Comparison of ENCODE assay signal across 1 cellular context in the genomic region with DNA sequence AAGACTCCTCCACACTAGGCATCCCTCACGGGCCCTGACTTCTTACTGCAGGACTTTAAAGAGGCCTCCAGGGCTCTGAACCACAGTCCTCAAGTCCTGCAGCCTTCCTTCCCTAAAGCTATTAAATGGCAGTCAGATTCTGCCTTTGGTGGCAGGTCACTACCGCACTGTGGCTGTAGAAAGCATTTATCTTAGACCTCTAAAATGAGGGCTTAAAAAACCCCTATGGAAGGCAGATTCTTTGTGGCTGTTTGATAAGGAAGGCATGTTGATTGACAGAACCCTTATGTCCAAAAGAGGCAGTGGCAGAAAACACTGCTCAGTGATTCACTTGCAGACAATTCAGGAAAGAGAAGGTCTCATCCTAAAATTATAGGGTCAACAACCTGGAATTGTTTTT.
TF ChIP-seq lines count a peak whose summit lies in the region.

No MANE protein-coding gene starts in this region.

TF ChIP-seq in K562, 482 proteins besides CTCF, POLR2A, EP300 and RAD21 (continued from another document):
- TF ChIP-seq, protein P1, sequence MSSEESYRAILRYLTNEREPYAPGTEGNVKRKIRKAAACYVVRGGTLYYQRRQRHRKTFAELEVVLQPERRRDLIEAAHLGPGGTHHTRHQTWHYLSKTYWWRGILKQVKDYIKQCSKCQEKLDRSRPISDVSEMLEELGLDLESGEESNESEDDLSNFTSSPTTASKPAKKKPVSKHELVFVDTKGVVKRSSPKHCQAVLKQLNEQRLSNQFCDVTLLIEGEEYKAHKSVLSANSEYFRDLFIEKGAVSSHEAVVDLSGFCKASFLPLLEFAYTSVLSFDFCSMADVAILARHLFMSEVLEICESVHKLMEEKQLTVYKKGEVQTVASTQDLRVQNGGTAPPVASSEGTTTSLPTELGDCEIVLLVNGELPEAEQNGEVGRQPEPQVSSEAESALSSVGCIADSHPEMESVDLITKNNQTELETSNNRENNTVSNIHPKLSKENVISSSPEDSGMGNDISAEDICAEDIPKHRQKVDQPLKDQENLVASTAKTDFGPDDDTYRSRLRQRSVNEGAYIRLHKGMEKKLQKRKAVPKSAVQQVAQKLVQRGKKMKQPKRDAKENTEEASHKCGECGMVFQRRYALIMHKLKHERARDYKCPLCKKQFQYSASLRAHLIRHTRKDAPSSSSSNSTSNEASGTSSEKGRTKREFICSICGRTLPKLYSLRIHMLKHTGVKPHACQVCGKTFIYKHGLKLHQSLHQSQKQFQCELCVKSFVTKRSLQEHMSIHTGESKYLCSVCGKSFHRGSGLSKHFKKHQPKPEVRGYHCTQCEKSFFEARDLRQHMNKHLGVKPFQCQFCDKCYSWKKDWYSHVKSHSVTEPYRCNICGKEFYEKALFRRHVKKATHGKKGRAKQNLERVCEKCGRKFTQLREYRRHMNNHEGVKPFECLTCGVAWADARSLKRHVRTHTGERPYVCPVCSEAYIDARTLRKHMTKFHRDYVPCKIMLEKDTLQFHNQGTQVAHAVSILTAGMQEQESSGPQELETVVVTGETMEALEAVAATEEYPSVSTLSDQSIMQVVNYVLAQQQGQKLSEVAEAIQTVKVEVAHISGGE (CRISPR knock-in tag; IDR thresholded peaks at IDR 0.05): no peak
- TF ChIP-seq NCOR1 (IDR thresholded peaks at IDR 0.05): no peak
- peak; percentile 60; the same call in 1 of the 2 replicates for TF ChIP-seq ZNF766 (CRISPR knock-in tag; conservative IDR thresholded peaks at IDR 0.05)
- no peak for TF ChIP-seq MECOM (CRISPR knock-in tag; IDR thresholded peaks at IDR 0.05)
- no peak for TF ChIP-seq DMBX1 (CRISPR knock-in tag; IDR thresholded peaks at IDR 0.05; ENCODE audit: borderline replicate concordance)
- TF ChIP-seq, protein P2, sequence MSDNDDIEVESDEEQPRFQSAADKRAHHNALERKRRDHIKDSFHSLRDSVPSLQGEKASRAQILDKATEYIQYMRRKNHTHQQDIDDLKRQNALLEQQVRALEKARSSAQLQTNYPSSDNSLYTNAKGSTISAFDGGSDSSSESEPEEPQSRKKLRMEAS (CRISPR knock-in tag; IDR thresholded peaks at IDR 0.05): no peak
- TF ChIP-seq, protein P3, sequence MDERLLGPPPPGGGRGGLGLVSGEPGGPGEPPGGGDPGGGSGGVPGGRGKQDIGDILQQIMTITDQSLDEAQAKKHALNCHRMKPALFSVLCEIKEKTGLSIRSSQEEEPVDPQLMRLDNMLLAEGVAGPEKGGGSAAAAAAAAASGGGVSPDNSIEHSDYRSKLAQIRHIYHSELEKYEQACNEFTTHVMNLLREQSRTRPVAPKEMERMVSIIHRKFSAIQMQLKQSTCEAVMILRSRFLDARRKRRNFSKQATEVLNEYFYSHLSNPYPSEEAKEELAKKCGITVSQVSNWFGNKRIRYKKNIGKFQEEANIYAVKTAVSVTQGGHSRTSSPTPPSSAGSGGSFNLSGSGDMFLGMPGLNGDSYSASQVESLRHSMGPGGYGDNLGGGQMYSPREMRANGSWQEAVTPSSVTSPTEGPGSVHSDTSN (CRISPR knock-in tag; IDR thresholded peaks at IDR 0.05; ENCODE audit: low read depth): no peak
- TF ChIP-seq, protein P3 (tag; conservative IDR thresholded peaks at IDR 0.05; ENCODE audit: low read depth): 0 out of 2 replicates have a peak, but pooled peaks have one; percentile 22
- no peak for TF ChIP-seq POLR2G (IDR thresholded peaks at IDR 0.05; ENCODE audit: low read depth, low read length)
- TF ChIP-seq MEIS2 (IDR thresholded peaks at IDR 0.05; ENCODE audit: partially characterized antibody): peak; percentile 61
- TF ChIP-seq ZBED1 (IDR thresholded peaks at IDR 0.05): no peak
- TF ChIP-seq, protein P4, sequence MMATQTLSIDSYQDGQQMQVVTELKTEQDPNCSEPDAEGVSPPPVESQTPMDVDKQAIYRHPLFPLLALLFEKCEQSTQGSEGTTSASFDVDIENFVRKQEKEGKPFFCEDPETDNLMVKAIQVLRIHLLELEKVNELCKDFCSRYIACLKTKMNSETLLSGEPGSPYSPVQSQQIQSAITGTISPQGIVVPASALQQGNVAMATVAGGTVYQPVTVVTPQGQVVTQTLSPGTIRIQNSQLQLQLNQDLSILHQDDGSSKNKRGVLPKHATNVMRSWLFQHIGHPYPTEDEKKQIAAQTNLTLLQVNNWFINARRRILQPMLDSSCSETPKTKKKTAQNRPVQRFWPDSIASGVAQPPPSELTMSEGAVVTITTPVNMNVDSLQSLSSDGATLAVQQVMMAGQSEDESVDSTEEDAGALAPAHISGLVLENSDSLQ (IDR thresholded peaks at IDR 0.05): peak; percentile 88
- TF ChIP-seq TAF15 (IDR thresholded peaks at IDR 0.05; ENCODE audit: low read depth, low read length): no peak
- TF ChIP-seq CBFA2T3 (IDR thresholded peaks at IDR 0.05): 0 out of 2 replicates have a peak, but pooled peaks have one; percentile 7
- 0 out of 4 replicates have a peak, but pooled peaks of 1 of the 2 experiments have one; percentile 28 for TF ChIP-seq SRF (CRISPR knock-in tag; IDR thresholded peaks at IDR 0.05)
